ENCODE assay signal across 11 cellular contexts in genomic region chr16:55543470-55543869, GRCh38. TPM values are rescaled to one million over a fixed set of nuclear protein-coding genes. Genes with fewer than 3 reads are reported as not detected.
DNase-seq lines count a peak whose midpoint lies in the region; ATAC-seq, FAIRE-seq and TF ChIP-seq lines count a peak whose summit lies in the region.
"Had no signal": no experiment of that assay in that cellular context is flagged by ENCODE, and none has a peak within 500 bp of the region (broad histone marks: within the 10 kb centered on the region; RNA-seq: fewer than 3 reads in every experiment).

No MANE protein-coding gene starts in this region.

- no peaks in the 10 kb centered on the region for H3K4me1 ChIP-seq in A549
- H3K4me1 ChIP-seq in KMS-11 (ENCODE audit: low read depth, poor library complexity, severe bottlenecking), result peaks cover 16% of the 10 kb centered on the region
- no peaks in the 10 kb centered on the region for H3K4me1 ChIP-seq in HepG2 (ENCODE audit: insufficient read depth, low read length)
- no peaks in the 10 kb centered on the region for H3K4me1 ChIP-seq in CD8-positive, alpha-beta memory T cell (ENCODE audit: insufficient read depth, low read length)

- H3K36me3 ChIP-seq in KMS-11 (ENCODE audit: insufficient read depth) (no peaks in the 10 kb centered on the region), HepG2 (replicated peaks in 1 of 2; ENCODE audit: control insufficient read depth in 1 of 2, insufficient read depth in 2 of 2, low read length in 2 of 2) (peaks cover 0 to 2% of the 10 kb centered on the region in 2 experiments; a peak in 1 of 5 replicates)
- no peaks in the 10 kb centered on the region for H3K36me3 ChIP-seq in CD8-positive, alpha-beta memory T cell (ENCODE audit: insufficient read depth, low read length)

- 34% methylated on average over 2 of the region's 2 CpGs for WGBS in A549 (ENCODE audit: missing lambda C conversion rate)
- WGBS in HepG2 (ENCODE audit: low lambda C conversion rate), result 53% methylated on average over 2 of the region's 2 CpGs

- H3K4me2 ChIP-seq in A549, result no peak overlapping the region
- H3K4me2 ChIP-seq in KMS-11, result no peak overlapping the region
- H3K4me2 ChIP-seq in HepG2 (ENCODE audit: low read depth, low read length), result no peak overlapping the region

- CTCF ChIA-PET in A549 (lab: Yijun Ruan, JAX) (interaction anchor here (0.7 to 7.5 kb wide), 10 partner anchors 15 to 159 kb away, joined by 3 to 147 read pairs (median 5); no protein-coding TSS in a partner anchor), MCF 10A (lab: Yijun Ruan, JAX) (interaction anchor here (1.1 to 7.4 kb wide), 9 partner anchors 10 to 163 kb away, joined by 3 to 122 read pairs (median 6); no protein-coding TSS in a partner anchor), HepG2 (lab: Yijun Ruan, JAX; ENCODE audit: low intra/inter-chr PET ratio, low total read pairs) (interaction anchor here (0.8 to 8.1 kb wide), 3 partner anchors 78 to 159 kb away, joined by 3 to 130 read pairs (median 25); no protein-coding TSS in a partner anchor)
- CTCF ChIA-PET in CD8-positive, alpha-beta memory T cell (lab: Charles Lee), result no interaction called here

- peak; percentile 66 to 79 for TF ChIP-seq RAD21 in A549 (conservative IDR thresholded peaks at IDR 0.05 in 1 of 2, IDR thresholded peaks at IDR 0.05 in 1 of 2)
- 0 out of 2 replicates have a peak, but pooled peaks have one; percentile 33 for TF ChIP-seq RAD21 in HepG2 (CRISPR knock-in tag; IDR thresholded peaks at IDR 0.05)

- DNase-seq in A549 (ENCODE audit: low read depth in 1 of 2, low spot score in 1 of 2), result peak in 1 of 2 experiments; percentile 31
- DNase-seq in MCF 10A (ENCODE audit: unreplicated experiment), result peak; percentile 49
- peak; percentile 35 for DNase-seq in HepG2 (ENCODE audit: low spot score)
- no peak for DNase-seq in AG20443 (ENCODE audit: low spot score)
- no peak for DNase-seq in CD8-positive, alpha-beta memory T cell
- DNase-seq: caudate nucleus, SIG-M5 had no signal

- H3K9me3 ChIP-seq in A549 (no peaks in the 10 kb centered on the region), HepG2 (ENCODE audit: low read length) (no peaks in the 10 kb centered on the region)
- H3K9me3 ChIP-seq in CD8-positive, alpha-beta memory T cell (ENCODE audit: low read length), result no peaks in the 10 kb centered on the region

- no peak overlapping the region for H3K27ac Mint-ChIP-seq in MCF 10A (ENCODE audit: low read depth, unreplicated experiment)
- H3K27ac Mint-ChIP-seq in CD8-positive, alpha-beta memory T cell, result no peak overlapping the region

- no peaks in the 10 kb centered on the region for H3K79me2 ChIP-seq in KMS-11 (ENCODE audit: insufficient read depth, low read depth)
- H3K79me2 ChIP-seq in HepG2 (ENCODE audit: insufficient read depth, low read length), result no peaks in the 10 kb centered on the region

- H3K4me3 Mint-ChIP-seq in MCF 10A (ENCODE audit: unreplicated experiment), result no peak overlapping the region
- no peak overlapping the region for H3K4me3 Mint-ChIP-seq in CD8-positive, alpha-beta memory T cell

- H2AFZ ChIP-seq in KMS-11 (ENCODE audit: low read depth) (no peak overlapping the region), HepG2 (ENCODE audit: low read length) (no peak overlapping the region)

- no peaks in the 10 kb centered on the region for H4K20me1 ChIP-seq in KMS-11 (ENCODE audit: insufficient read depth)
- H4K20me1 ChIP-seq in HepG2 (ENCODE audit: insufficient read depth, low read length), result no peaks in the 10 kb centered on the region

- ATAC-seq in A549 (peak in 1 of 2 experiments; percentile 51; a peak in 3 of 6 replicates), HepG2 (no peak), GM19351 (IDR thresholded peaks at IDR 0.05; ENCODE audit: unreplicated experiment) (no peak), HG02571 (IDR thresholded peaks at IDR 0.05; ENCODE audit: unreplicated experiment) (no peak)

- TF ChIP-seq POLR2A in A549 (IDR thresholded peaks at IDR 0.05; ENCODE audit: low read length), result no peak
- no peak for TF ChIP-seq POLR2A in HepG2 (IDR thresholded peaks at IDR 0.05; ENCODE audit: insufficient read depth in 1 of 2, low read depth in 2 of 2, low read length in 2 of 2)

- in situ Hi-C loops in HepG2 (cut with HindIII; ENCODE audit: extremely low pct_ligation_motif_present, low pct_unique_long_range_greater_than_20kb), result loop anchor here (5.0 kb wide), 2 partner anchors 51 to 76 kb away; no protein-coding TSS in a partner anchor

- peak; percentile 61 for TF ChIP-seq CTCF in A549 (IDR thresholded peaks at IDR 0.05)
- TF ChIP-seq CTCF in KMS-11 (conservative IDR thresholded peaks at IDR 0.05; ENCODE audit: low read depth, low read length), result peak; percentile 41
- peak; percentile 23 for TF ChIP-seq CTCF in MCF 10A (IDR thresholded peaks at IDR 0.05; ENCODE audit: unreplicated experiment)
- TF ChIP-seq CTCF in HepG2 (CRISPR knock-in tag; IDR thresholded peaks at IDR 0.05), result 0 out of 2 replicates have a peak, but pooled peaks have one; percentile 16

- BruUV-seq in MCF 10A (replicated peaks; lab: Mats Ljungman, UMichigan), result no TSS peak
- BruUV-seq in HepG2 (replicated peaks; lab: Mats Ljungman, UMichigan), result no TSS peak

- no peak overlapping the region for H3K27ac ChIP-seq in A549
- no peak overlapping the region for H3K27ac ChIP-seq in KMS-11
- H3K27ac ChIP-seq in HepG2 (ENCODE audit: extremely low read length, insufficient read depth, low read length), result no peak overlapping the region
- H3K27ac ChIP-seq in CD8-positive, alpha-beta memory T cell (ENCODE audit: low read depth, low read length), result no peak overlapping the region
- H3K27ac ChIP-seq: skin epidermis had no signal

- TF ChIP-seq EP300 in A549 (IDR thresholded peaks at IDR 0.05) (no peak), HepG2 (IDR thresholded peaks at IDR 0.05; ENCODE audit: low read depth in 2 of 2, low read length in 2 of 2) (no peak), HepG2 (CRISPR knock-in tag; IDR thresholded peaks at IDR 0.05; ENCODE audit: borderline replicate concordance) (no peak)

- peaks cover 6% of the 10 kb centered on the region for H3K36me3 Mint-ChIP-seq in MCF 10A (ENCODE audit: insufficient read depth, unreplicated experiment)
- no peaks in the 10 kb centered on the region for H3K36me3 Mint-ChIP-seq in CD8-positive, alpha-beta memory T cell

- FAIRE-seq in A549 (lab: Jason Lieb, UNC), result no peak
- no peak for FAIRE-seq in HepG2 (lab: Jason Lieb, UNC)

- H3K9ac ChIP-seq in KMS-11 (no peak overlapping the region), HepG2 (ENCODE audit: insufficient read depth, low read depth, low read length) (no peak overlapping the region)

- no peaks in the 10 kb centered on the region for H3K9me3 Mint-ChIP-seq in MCF 10A (ENCODE audit: unreplicated experiment)
- H3K9me3 Mint-ChIP-seq in CD8-positive, alpha-beta memory T cell, result no peaks in the 10 kb centered on the region

- POLR2A ChIA-PET in A549 (lab: Yijun Ruan, JAX), result no interaction called here
- POLR2A ChIA-PET in MCF 10A (lab: Yijun Ruan, JAX), result interaction anchor here (0.9 to 1.2 kb wide), 2 partner anchors 18 to 158 kb away, joined by 3 to 5 read pairs; no protein-coding TSS in a partner anchor
- POLR2A ChIA-PET in HepG2 (lab: Yijun Ruan, JAX), result no interaction called here
- POLR2A ChIA-PET in CD8-positive, alpha-beta memory T cell (lab: Charles Lee), result no interaction called here

- intact Hi-C loops in MCF 10A (cut with micrococcal nuclease) (loop anchor here (1.0 to 10.0 kb wide), 5 partner anchors 48 to 609 kb away; partner anchors contain the start of gene IRX5), HepG2 (cut with micrococcal nuclease; ENCODE audit: unreplicated experiment) (loop anchor here (1.0 to 5.0 kb wide), 3 partner anchors 78 to 160 kb away; no protein-coding TSS in a partner anchor)

- no peaks in the 10 kb centered on the region for H3K27me3 Mint-ChIP-seq in MCF 10A (ENCODE audit: insufficient read depth, unreplicated experiment)
- peaks cover 0 to 4% of the 10 kb centered on the region in 2 donors for H3K27me3 Mint-ChIP-seq in CD8-positive, alpha-beta memory T cell

- H3K4me1 Mint-ChIP-seq in MCF 10A (ENCODE audit: insufficient read depth, unreplicated experiment), result no peaks in the 10 kb centered on the region
- H3K4me1 Mint-ChIP-seq in CD8-positive, alpha-beta memory T cell, result no peaks in the 10 kb centered on the region

- no peaks in the 10 kb centered on the region for H3K27me3 ChIP-seq in KMS-11 (ENCODE audit: insufficient read depth, low read depth)
- no peaks in the 10 kb centered on the region for H3K27me3 ChIP-seq in HepG2 (ENCODE audit: control insufficient read depth in 1 of 2, insufficient read depth in 2 of 2, low read length in 2 of 2)
- H3K27me3 ChIP-seq in CD8-positive, alpha-beta memory T cell (ENCODE audit: insufficient read depth, low read length, poor library complexity, severe bottlenecking), result no peaks in the 10 kb centered on the region

- H3K4me3 ChIP-seq in A549, result no peak overlapping the region
- no peak overlapping the region for H3K4me3 ChIP-seq in KMS-11 (IDR thresholded peaks at IDR 0.05; ENCODE audit: insufficient read depth, low read depth, low read length)
- H3K4me3 ChIP-seq in HepG2 (replicated peaks in 1 of 3; ENCODE audit: insufficient read depth in 1 of 3, low read depth in 2 of 3, low read length in 3 of 3), result no peak overlapping the region
- H3K4me3 ChIP-seq in CD8-positive, alpha-beta memory T cell (ENCODE audit: low read length), result no peak overlapping the region
- H3K4me3 ChIP-seq: skin epidermis had no signal

RNA-seq across cellular contexts. Expression of gene CAPNS2, which starts 23.0 kb away (rescaled TPM):
- not detected in 2 replicates for polyA plus RNA-seq in A549 (2011; rRNA removed)
- polyA plus RNA-seq in A549 (2012; cell fraction: cytosol; rRNA removed), result not detected in 2 replicates
- polyA plus RNA-seq in A549 (2012; cell fraction: nucleus; rRNA removed), result 0.10 and 0.13 TPM in 2 replicates
- not detected in 3 replicates for polyA plus RNA-seq in A549 (2017; fragmentation: RNase III; extraction: RNeasy Plus Mini Kit Qiagen cat#74134 plus additional on column Dnase treatment)
- 0.34 and 0.79 TPM in 2 replicates for polyA minus RNA-seq in A549 (2011; rRNA and poly(A)+ RNA removed)
- total RNA-seq in MCF 10A (2022), result 0.30 and 0.32 TPM in 2 replicates
- 0.29 TPM in 1 of 2 replicates, not detected in the other for total RNA-seq in HepG2 (2016; rRNA removed; fragmentation: Illumina TruSeq; extraction: Trizol)
- not detected in 2 replicates for total RNA-seq in HepG2 (2016; cell fraction: cytosol; rRNA removed; fragmentation: Illumina TruSeq; extraction: Trizol; ENCODE audit: low read depth)
- 0.17 TPM in 1 of 2 replicates, not detected in the other for total RNA-seq in HepG2 (2016; cell fraction: insoluble cytoplasmic fraction; rRNA removed; fragmentation: Illumina TruSeq; extraction: Trizol)
- not detected in 2 replicates for total RNA-seq in HepG2 (2016; cell fraction: membrane; rRNA removed; fragmentation: Illumina TruSeq; extraction: Trizol)
- total RNA-seq in HepG2 (2016; cell fraction: nucleus; rRNA removed; fragmentation: Illumina TruSeq; extraction: Trizol), result 1.7 TPM in 2 replicates
- not detected in 2 replicates for polyA plus RNA-seq in HepG2 (2011; rRNA removed)
- not detected in 2 replicates for polyA plus RNA-seq in HepG2 (2011; cell fraction: cytosol; rRNA removed)
- polyA plus RNA-seq in HepG2 (2011; cell fraction: nucleus; rRNA removed), result 0.34 and 0.50 TPM in 2 replicates
- 0.15 TPM in 1 of 2 replicates, not detected in the other for polyA plus RNA-seq in HepG2 (2012)
- not detected in 2 replicates for polyA plus RNA-seq in HepG2 (2016; cell fraction: cytosol; fragmentation: Illumina TruSeq; extraction: Trizol; ENCODE audit: low read depth)
- not detected in 2 replicates for polyA plus RNA-seq in HepG2 (2016; cell fraction: insoluble cytoplasmic fraction; fragmentation: Illumina TruSeq; extraction: Trizol; ENCODE audit: low read depth)
- polyA plus RNA-seq in HepG2 (2016; cell fraction: membrane; fragmentation: Illumina TruSeq; extraction: Trizol; ENCODE audit: low read depth), result not detected in 2 replicates
- polyA plus RNA-seq in HepG2 (2016; cell fraction: nucleus; fragmentation: Illumina TruSeq; extraction: Trizol; ENCODE audit: insufficient read depth, low read depth), result not detected in 2 replicates
- polyA minus RNA-seq in HepG2 (2011; rRNA and poly(A)+ RNA removed; ENCODE audit: low replicate concordance), result 0.14 and 0.58 TPM in 2 replicates
- not detected in 2 replicates for polyA minus RNA-seq in HepG2 (2011; cell fraction: cytosol; rRNA and poly(A)+ RNA removed)
- 5.7 TPM in 2 replicates for polyA minus RNA-seq in HepG2 (2011; cell fraction: nucleus; rRNA and poly(A)+ RNA removed)
- not detected for total RNA-seq in CD8-positive, alpha-beta memory T cell
- polyA plus RNA-seq in CD8-positive, alpha-beta memory T cell, result not detected

RNA-seq across cellular contexts. Expression of gene LPCAT2, which starts 34.6 kb away (rescaled TPM):
- polyA plus RNA-seq in A549 (2011; rRNA removed) (16.3 and 17.1 TPM in 2 replicates), A549 (2017; fragmentation: RNase III; extraction: RNeasy Plus Mini Kit Qiagen cat#74134 plus additional on column Dnase treatment) (6.0 to 8.0 TPM (median 7.4 TPM) in 3 replicates), HepG2 (2011; rRNA removed) (12.5 and 17.6 TPM in 2 replicates)
- polyA plus RNA-seq in A549 (2012; cell fraction: cytosol; rRNA removed), result 2.7 and 3.3 TPM in 2 replicates
- polyA plus RNA-seq in A549 (2012; cell fraction: nucleus; rRNA removed), result 3.6 and 3.7 TPM in 2 replicates
- 6.8 and 13.6 TPM in 2 replicates for polyA minus RNA-seq in A549 (2011; rRNA and poly(A)+ RNA removed)
- total RNA-seq in MCF 10A (2022) (10.7 and 11.7 TPM in 2 replicates), HepG2 (2016; rRNA removed; fragmentation: Illumina TruSeq; extraction: Trizol) (7.7 and 9.9 TPM in 2 replicates)
- 1.1 and 1.2 TPM in 2 replicates for total RNA-seq in HepG2 (2016; cell fraction: cytosol; rRNA removed; fragmentation: Illumina TruSeq; extraction: Trizol; ENCODE audit: low read depth)
- total RNA-seq in HepG2 (2016; cell fraction: insoluble cytoplasmic fraction; rRNA removed; fragmentation: Illumina TruSeq; extraction: Trizol), result 5.5 and 12.0 TPM in 2 replicates
- 1.3 and 1.9 TPM in 2 replicates for total RNA-seq in HepG2 (2016; cell fraction: membrane; rRNA removed; fragmentation: Illumina TruSeq; extraction: Trizol)
- total RNA-seq in HepG2 (2016; cell fraction: nucleus; rRNA removed; fragmentation: Illumina TruSeq; extraction: Trizol), result 15.2 and 20.7 TPM in 2 replicates
- polyA plus RNA-seq in HepG2 (2011; cell fraction: cytosol; rRNA removed), result 5.2 and 8.1 TPM in 2 replicates
- polyA plus RNA-seq in HepG2 (2011; cell fraction: nucleus; rRNA removed), result 6.2 and 7.9 TPM in 2 replicates
- polyA plus RNA-seq in HepG2 (2012), result 13.3 and 13.4 TPM in 2 replicates
- polyA plus RNA-seq in HepG2 (2016; cell fraction: cytosol; fragmentation: Illumina TruSeq; extraction: Trizol; ENCODE audit: low read depth), result 0.63 and 0.83 TPM in 2 replicates
- polyA plus RNA-seq in HepG2 (2016; cell fraction: insoluble cytoplasmic fraction; fragmentation: Illumina TruSeq; extraction: Trizol; ENCODE audit: low read depth), result 6.3 and 6.8 TPM in 2 replicates
- polyA plus RNA-seq in HepG2 (2016; cell fraction: membrane; fragmentation: Illumina TruSeq; extraction: Trizol; ENCODE audit: low read depth), result 1.2 and 1.6 TPM in 2 replicates
- polyA plus RNA-seq in HepG2 (2016; cell fraction: nucleus; fragmentation: Illumina TruSeq; extraction: Trizol; ENCODE audit: insufficient read depth, low read depth), result 20.8 and 23.5 TPM in 2 replicates
- 2.4 and 13.2 TPM in 2 replicates for polyA minus RNA-seq in HepG2 (2011; rRNA and poly(A)+ RNA removed; ENCODE audit: low replicate concordance)
- polyA minus RNA-seq in HepG2 (2011; cell fraction: cytosol; rRNA and poly(A)+ RNA removed), result 7.6 and 12.2 TPM in 2 replicates
- 24.1 and 26.9 TPM in 2 replicates for polyA minus RNA-seq in HepG2 (2011; cell fraction: nucleus; rRNA and poly(A)+ RNA removed)
- 1 to 10 TPM in 1 of 2 experiments, under 1 TPM in 1; 0.33 to 1.2 TPM for total RNA-seq in CD8-positive, alpha-beta memory T cell
- polyA plus RNA-seq in CD8-positive, alpha-beta memory T cell, result 0.29 TPM

Comparison
In these comparisons a context has a peak if more than half of its experiments do, and no peak if none do; other contexts are left out.
1. DNase-seq: peak in MCF 10A (single experiment) and HepG2 (single experiment); none in AG20443 (single experiment) and CD8-positive, alpha-beta memory T cell (0 of 5).
2. Of the 38 proteins assayed by ChIP-seq in both HepG2 and A549: peak only in HepG2: none; only in A549: none; in both: CTCF, RAD21 and SMC3; in neither: 35.
3. Peak in every context shown above with its lines, with median percentiles within 50 percentile points of each other: CTCF ChIP-seq.